Comparison of ENCODE assay signal across 1 cellular context in the genomic region with DNA sequence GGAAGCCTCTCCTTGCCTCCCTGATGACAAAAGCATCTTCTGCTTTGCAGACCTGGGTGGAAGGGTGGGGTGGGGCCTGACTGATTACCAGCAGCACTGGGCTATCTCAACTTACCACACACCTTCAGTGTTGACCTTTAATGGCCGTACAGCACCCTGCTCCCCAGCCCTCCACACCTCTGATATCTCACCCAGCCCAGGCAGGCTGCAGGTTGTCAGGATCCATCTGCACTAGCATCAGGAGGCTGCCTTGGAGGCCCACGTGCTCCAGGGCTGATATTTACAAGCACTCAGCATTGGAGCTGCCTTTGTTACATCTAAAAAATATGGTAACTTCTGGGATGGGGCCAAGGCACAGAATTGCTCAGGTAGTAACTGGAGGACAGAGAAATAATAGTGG.
TF ChIP-seq lines count a peak whose summit lies in the region.

No MANE protein-coding gene starts in this region.

TF ChIP-seq in K562, 482 proteins besides CTCF, POLR2A, EP300 and RAD21 (continued from another document):
- TF ChIP-seq, protein P1, sequence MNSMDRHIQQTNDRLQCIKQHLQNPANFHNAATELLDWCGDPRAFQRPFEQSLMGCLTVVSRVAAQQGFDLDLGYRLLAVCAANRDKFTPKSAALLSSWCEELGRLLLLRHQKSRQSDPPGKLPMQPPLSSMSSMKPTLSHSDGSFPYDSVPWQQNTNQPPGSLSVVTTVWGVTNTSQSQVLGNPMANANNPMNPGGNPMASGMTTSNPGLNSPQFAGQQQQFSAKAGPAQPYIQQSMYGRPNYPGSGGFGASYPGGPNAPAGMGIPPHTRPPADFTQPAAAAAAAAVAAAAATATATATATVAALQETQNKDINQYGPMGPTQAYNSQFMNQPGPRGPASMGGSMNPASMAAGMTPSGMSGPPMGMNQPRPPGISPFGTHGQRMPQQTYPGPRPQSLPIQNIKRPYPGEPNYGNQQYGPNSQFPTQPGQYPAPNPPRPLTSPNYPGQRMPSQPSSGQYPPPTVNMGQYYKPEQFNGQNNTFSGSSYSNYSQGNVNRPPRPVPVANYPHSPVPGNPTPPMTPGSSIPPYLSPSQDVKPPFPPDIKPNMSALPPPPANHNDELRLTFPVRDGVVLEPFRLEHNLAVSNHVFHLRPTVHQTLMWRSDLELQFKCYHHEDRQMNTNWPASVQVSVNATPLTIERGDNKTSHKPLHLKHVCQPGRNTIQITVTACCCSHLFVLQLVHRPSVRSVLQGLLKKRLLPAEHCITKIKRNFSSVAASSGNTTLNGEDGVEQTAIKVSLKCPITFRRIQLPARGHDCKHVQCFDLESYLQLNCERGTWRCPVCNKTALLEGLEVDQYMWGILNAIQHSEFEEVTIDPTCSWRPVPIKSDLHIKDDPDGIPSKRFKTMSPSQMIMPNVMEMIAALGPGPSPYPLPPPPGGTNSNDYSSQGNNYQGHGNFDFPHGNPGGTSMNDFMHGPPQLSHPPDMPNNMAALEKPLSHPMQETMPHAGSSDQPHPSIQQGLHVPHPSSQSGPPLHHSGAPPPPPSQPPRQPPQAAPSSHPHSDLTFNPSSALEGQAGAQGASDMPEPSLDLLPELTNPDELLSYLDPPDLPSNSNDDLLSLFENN (IDR thresholded peaks at IDR 0.05; ENCODE audit: low read depth in 2 of 2, low read length in 2 of 2) = 0 out of 4 replicates have a peak, but pooled peaks of 1 of the 2 experiments have one; percentile 11
- 0 out of 2 replicates have a peak, but pooled peaks have one; percentile 51 for TF ChIP-seq CEBPB (tag; IDR thresholded peaks at IDR 0.05)
- peak; percentile 61; the same call in 1 of the 2 replicates for TF ChIP-seq KLF16 (IDR thresholded peaks at IDR 0.05)
- TF ChIP-seq ZNF75A (CRISPR knock-in tag; IDR thresholded peaks at IDR 0.05) = no peak
- TF ChIP-seq, protein P2, sequence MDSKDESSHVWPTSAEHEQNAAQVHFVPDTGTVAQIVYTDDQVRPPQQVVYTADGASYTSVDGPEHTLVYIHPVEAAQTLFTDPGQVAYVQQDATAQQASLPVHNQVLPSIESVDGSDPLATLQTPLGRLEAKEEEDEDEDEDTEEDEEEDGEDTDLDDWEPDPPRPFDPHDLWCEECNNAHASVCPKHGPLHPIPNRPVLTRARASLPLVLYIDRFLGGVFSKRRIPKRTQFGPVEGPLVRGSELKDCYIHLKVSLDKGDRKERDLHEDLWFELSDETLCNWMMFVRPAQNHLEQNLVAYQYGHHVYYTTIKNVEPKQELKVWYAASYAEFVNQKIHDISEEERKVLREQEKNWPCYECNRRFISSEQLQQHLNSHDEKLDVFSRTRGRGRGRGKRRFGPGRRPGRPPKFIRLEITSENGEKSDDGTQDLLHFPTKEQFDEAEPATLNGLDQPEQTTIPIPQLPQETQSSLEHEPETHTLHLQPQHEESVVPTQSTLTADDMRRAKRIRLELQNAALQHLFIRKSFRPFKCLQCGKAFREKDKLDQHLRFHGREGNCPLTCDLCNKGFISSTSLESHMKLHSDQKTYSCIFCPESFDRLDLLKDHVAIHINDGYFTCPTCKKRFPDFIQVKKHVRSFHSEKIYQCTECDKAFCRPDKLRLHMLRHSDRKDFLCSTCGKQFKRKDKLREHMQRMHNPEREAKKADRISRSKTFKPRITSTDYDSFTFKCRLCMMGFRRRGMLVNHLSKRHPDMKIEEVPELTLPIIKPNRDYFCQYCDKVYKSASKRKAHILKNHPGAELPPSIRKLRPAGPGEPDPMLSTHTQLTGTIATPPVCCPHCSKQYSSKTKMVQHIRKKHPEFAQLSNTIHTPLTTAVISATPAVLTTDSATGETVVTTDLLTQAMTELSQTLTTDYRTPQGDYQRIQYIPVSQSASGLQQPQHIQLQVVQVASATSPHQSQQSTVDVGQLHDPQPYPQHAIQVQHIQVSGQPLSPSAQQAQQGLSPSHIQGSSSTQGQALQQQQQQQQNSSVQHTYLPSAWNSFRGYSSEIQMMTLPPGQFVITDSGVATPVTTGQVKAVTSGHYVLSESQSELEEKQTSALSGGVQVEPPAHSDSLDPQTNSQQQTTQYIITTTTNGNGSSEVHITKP (IDR thresholded peaks at IDR 0.05; ENCODE audit: partially characterized antibody) = no peak
- TF ChIP-seq NFIC (IDR thresholded peaks at IDR 0.05) = peak; percentile 82
- TF ChIP-seq DPF2 (IDR thresholded peaks at IDR 0.05) = peak; percentile 65; the same call in 1 of the 2 replicates
- TF ChIP-seq, protein P3, sequence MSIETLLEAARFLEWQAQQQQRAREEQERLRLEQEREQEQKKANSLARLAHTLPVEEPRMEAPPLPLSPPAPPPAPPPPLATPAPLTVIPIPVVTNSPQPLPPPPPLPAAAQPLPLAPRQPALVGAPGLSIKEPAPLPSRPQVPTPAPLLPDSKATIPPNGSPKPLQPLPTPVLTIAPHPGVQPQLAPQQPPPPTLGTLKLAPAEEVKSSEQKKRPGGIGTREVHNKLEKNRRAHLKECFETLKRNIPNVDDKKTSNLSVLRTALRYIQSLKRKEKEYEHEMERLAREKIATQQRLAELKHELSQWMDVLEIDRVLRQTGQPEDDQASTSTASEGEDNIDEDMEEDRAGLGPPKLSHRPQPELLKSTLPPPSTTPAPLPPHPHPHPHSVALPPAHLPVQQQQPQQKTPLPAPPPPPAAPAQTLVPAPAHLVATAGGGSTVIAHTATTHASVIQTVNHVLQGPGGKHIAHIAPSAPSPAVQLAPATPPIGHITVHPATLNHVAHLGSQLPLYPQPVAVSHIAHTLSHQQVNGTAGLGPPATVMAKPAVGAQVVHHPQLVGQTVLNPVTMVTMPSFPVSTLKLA (conservative IDR thresholded peaks at IDR 0.05) = peak; percentile 47 to 69; a peak in 3 of 4 replicates
- no peak for TF ChIP-seq NRF1 (conservative IDR thresholded peaks at IDR 0.05 in 1 of 2, IDR thresholded peaks at IDR 0.05 in 1 of 2)
- TF ChIP-seq ZEB2 (IDR thresholded peaks at IDR 0.05) = peak; percentile 60; the same call in 1 of the 2 replicates
- peak; percentile 89 for TF ChIP-seq ARID1B (IDR thresholded peaks at IDR 0.05)
- TF ChIP-seq YY1 (IDR thresholded peaks at IDR 0.05; ENCODE audit: borderline replicate concordance in 1 of 3, control insufficient read depth in 1 of 3, extremely low read depth in 1 of 3, insufficient read depth in 3 of 3, insufficient read length in 1 of 3, insufficient replicate concordance in 2 of 3, low read depth in 1 of 3, low read length in 2 of 3) = peak in 2 of 3 experiments; percentile 10 to 65
- TF ChIP-seq SAP30 (IDR thresholded peaks at IDR 0.05; ENCODE audit: borderline replicate concordance, insufficient read depth, low read depth, low read length, poor library complexity, severe bottlenecking) = no peak
- peak in 1 of 2 experiments; percentile 53; a peak in 1 of 4 replicates for TF ChIP-seq FOXA3 (CRISPR knock-in tag; conservative IDR thresholded peaks at IDR 0.05 in 1 of 2, IDR thresholded peaks at IDR 0.05 in 1 of 2)
- TF ChIP-seq MAZ (CRISPR knock-in tag; conservative IDR thresholded peaks at IDR 0.05 in 1 of 2, IDR thresholded peaks at IDR 0.05 in 1 of 2) = no peak
- peak; percentile 75 for TF ChIP-seq PML (IDR thresholded peaks at IDR 0.05; ENCODE audit: low read length)
- TF ChIP-seq DMBX1 (CRISPR knock-in tag; IDR thresholded peaks at IDR 0.05; ENCODE audit: borderline replicate concordance) = peak; percentile 14; the same call in 1 of the 2 replicates
- TF ChIP-seq ILK (tag; IDR thresholded peaks at IDR 0.05; ENCODE audit: borderline replicate concordance, low read depth) = no peak
- peak; percentile 41; the same call in 1 of the 2 replicates for TF ChIP-seq MTA2 (IDR thresholded peaks at IDR 0.05; ENCODE audit: low read depth)
- TF ChIP-seq ZNF274 (IDR thresholded peaks at IDR 0.05; ENCODE audit: borderline replicate concordance, low read depth, low read length) = peak; percentile 71; the same call in 1 of the 2 replicates
- peak; percentile 93 for TF ChIP-seq TAL1 (IDR thresholded peaks at IDR 0.05)
- TF ChIP-seq FOXM1 (IDR thresholded peaks at IDR 0.05; ENCODE audit: low read depth) = peak; percentile 67; the same call in 1 of the 2 replicates
- TF ChIP-seq FOXM1 (CRISPR knock-in tag; IDR thresholded peaks at IDR 0.05; ENCODE audit: low read depth) = no peak
- 0 out of 2 replicates have a peak, but pooled peaks have one; percentile 26 for TF ChIP-seq SMAD4 (CRISPR knock-in tag; conservative IDR thresholded peaks at IDR 0.05)
- peak; percentile 75; the same call in 1 of the 2 replicates for TF ChIP-seq PHB2 (IDR thresholded peaks at IDR 0.05; ENCODE audit: low read depth)
- TF ChIP-seq CREB1 (IDR thresholded peaks at IDR 0.05) = peak; percentile 48
- TF ChIP-seq CREB1 (CRISPR knock-in tag; IDR thresholded peaks at IDR 0.05) = no peak
- TF ChIP-seq HDAC1 (IDR thresholded peaks at IDR 0.05) = no peak
- peak; percentile 87 for TF ChIP-seq NCOR1 (IDR thresholded peaks at IDR 0.05)
- TF ChIP-seq, protein P4, sequence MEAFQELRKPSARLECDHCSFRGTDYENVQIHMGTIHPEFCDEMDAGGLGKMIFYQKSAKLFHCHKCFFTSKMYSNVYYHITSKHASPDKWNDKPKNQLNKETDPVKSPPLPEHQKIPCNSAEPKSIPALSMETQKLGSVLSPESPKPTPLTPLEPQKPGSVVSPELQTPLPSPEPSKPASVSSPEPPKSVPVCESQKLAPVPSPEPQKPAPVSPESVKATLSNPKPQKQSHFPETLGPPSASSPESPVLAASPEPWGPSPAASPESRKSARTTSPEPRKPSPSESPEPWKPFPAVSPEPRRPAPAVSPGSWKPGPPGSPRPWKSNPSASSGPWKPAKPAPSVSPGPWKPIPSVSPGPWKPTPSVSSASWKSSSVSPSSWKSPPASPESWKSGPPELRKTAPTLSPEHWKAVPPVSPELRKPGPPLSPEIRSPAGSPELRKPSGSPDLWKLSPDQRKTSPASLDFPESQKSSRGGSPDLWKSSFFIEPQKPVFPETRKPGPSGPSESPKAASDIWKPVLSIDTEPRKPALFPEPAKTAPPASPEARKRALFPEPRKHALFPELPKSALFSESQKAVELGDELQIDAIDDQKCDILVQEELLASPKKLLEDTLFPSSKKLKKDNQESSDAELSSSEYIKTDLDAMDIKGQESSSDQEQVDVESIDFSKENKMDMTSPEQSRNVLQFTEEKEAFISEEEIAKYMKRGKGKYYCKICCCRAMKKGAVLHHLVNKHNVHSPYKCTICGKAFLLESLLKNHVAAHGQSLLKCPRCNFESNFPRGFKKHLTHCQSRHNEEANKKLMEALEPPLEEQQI (IDR thresholded peaks at IDR 0.05) = 0 out of 2 replicates have a peak, but pooled peaks have one; percentile 13
- TF ChIP-seq, protein P5, sequence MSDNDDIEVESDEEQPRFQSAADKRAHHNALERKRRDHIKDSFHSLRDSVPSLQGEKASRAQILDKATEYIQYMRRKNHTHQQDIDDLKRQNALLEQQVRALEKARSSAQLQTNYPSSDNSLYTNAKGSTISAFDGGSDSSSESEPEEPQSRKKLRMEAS (CRISPR knock-in tag; IDR thresholded peaks at IDR 0.05) = peak; percentile 74
- peak; percentile 82 for TF ChIP-seq STAT5A (IDR thresholded peaks at IDR 0.05; ENCODE audit: borderline replicate concordance, low read length)
- TF ChIP-seq TCF3 (CRISPR knock-in tag; IDR thresholded peaks at IDR 0.05) = peak; percentile 92
- TF ChIP-seq RB1 (IDR thresholded peaks at IDR 0.05; ENCODE audit: low read depth) = no peak
- TF ChIP-seq CBFA2T3 (IDR thresholded peaks at IDR 0.05) = peak; percentile 97
- no peak for TF ChIP-seq ZNF232 (CRISPR knock-in tag; IDR thresholded peaks at IDR 0.05)
- TF ChIP-seq CXXC5 (CRISPR knock-in tag; IDR thresholded peaks at IDR 0.05) = 0 out of 2 replicates have a peak, but pooled peaks have one; percentile 17
TF ChIP-seq in K562: peak in this region for 45.
